8 cellular contexts compared by ENCODE assay signal in genomic region chr3:52055537-52056351, GRCh38. TPM values are rescaled to one million over a fixed set of nuclear protein-coding genes. Genes with fewer than 3 reads are reported as not detected.
DNase-seq lines count a peak whose midpoint lies in the region; ATAC-seq, FAIRE-seq and TF ChIP-seq lines count a peak whose summit lies in the region.

No MANE protein-coding gene starts in this region.

- H3K4me1 Mint-ChIP-seq in stimulated activated memory B cell treated with anti-CD40 and anti-IgM and Interleukin-4, amounts not matched to agents 10 μg/mL and 1 μg/mL and 100 μg/mL, for 72 hours = peaks cover 62% of the 10 kb centered on the region

- H4K20me1 ChIP-seq in BLaER1 treated with 17β-estradiol and CSF1 and Interleukin-3, amounts not matched to agents 10 nM and 100 nM = peaks cover 0 to 50% (median 19%) of the 10 kb centered on the region in 11 experiments; a peak in 15 of 22 replicates

- no peaks in the 10 kb centered on the region for H3K27me3 Mint-ChIP-seq in stimulated activated memory B cell treated with anti-CD40 and anti-IgM and Interleukin-4, amounts not matched to agents 10 μg/mL and 1 μg/mL and 100 μg/mL, for 72 hours

- H3K4me3 ChIP-seq in BLaER1 treated with 17β-estradiol and CSF1 and Interleukin-3, amounts not matched to agents 10 nM and 100 nM = peak overlapping the region; percentile 77 to 94 (median 89)
- H3K4me3 ChIP-seq in HUES6 (ENCODE audit: low read depth, low read length) (peak overlapping the region; percentile 77), coronary artery (peak overlapping the region; percentile 84), lower lobe of right lung (peak overlapping the region; percentile 78)

- peaks cover 66 to 78% (median 76%) of the 10 kb centered on the region in 10 experiments for H3K4me1 ChIP-seq in BLaER1 treated with 17β-estradiol and CSF1 and Interleukin-3, amounts not matched to agents 10 nM and 100 nM
- H3K4me1 ChIP-seq in HUES6 (ENCODE audit: control insufficient read depth, insufficient read depth, low read length) (peaks cover 22% of the 10 kb centered on the region), lower lobe of right lung (peaks cover 49% of the 10 kb centered on the region)

- H3K9me3 ChIP-seq in BLaER1 treated with 17β-estradiol and CSF1 and Interleukin-3, amounts not matched to agents 10 nM and 100 nM (replicated peaks in 1 of 11) = no peaks in the 10 kb centered on the region
- H3K9me3 ChIP-seq in HUES6 (ENCODE audit: control insufficient read depth, insufficient read depth, low read depth, low read length) (no peaks in the 10 kb centered on the region), lower lobe of right lung (no peaks in the 10 kb centered on the region)

- intact Hi-C loops in lower lobe of right lung (cut with DNase I) = no loop called here

- peak overlapping the region; percentile 59 to 89 (median 85) for H3K27ac ChIP-seq in BLaER1 treated with 17β-estradiol and CSF1 and Interleukin-3, amounts not matched to agents 10 nM and 100 nM
- H3K27ac ChIP-seq in HUES6 (ENCODE audit: low read depth, low read length) (no peak overlapping the region), coronary artery (peak overlapping the region; percentile 88 to 98), lower lobe of right lung (peak overlapping the region; percentile 83)

- peaks cover 17 to 34% (median 25%) of the 10 kb centered on the region in 11 experiments for H3K36me3 ChIP-seq in BLaER1 treated with 17β-estradiol and CSF1 and Interleukin-3, amounts not matched to agents 10 nM and 100 nM
- peaks cover 22% of the 10 kb centered on the region for H3K36me3 ChIP-seq in HUES6 (ENCODE audit: control insufficient read depth, insufficient read depth, low read length)
- H3K36me3 ChIP-seq in lower lobe of right lung = peaks cover 30% of the 10 kb centered on the region

- no peaks in the 10 kb centered on the region for H3K27me3 ChIP-seq in BLaER1 treated with 17β-estradiol and CSF1 and Interleukin-3, amounts not matched to agents 10 nM and 100 nM
- peaks cover 15% of the 10 kb centered on the region for H3K27me3 ChIP-seq in HUES6 (ENCODE audit: control insufficient read depth, insufficient read depth, low read length)
- no peaks in the 10 kb centered on the region for H3K27me3 ChIP-seq in lower lobe of right lung (ENCODE audit: low read depth)

- no peak for FAIRE-seq in GM19239 (lab: Jason Lieb, UNC)

- peak overlapping the region; percentile 80 for H3K4me3 Mint-ChIP-seq in stimulated activated memory B cell treated with anti-CD40 and anti-IgM and Interleukin-4, amounts not matched to agents 10 μg/mL and 1 μg/mL and 100 μg/mL, for 72 hours

- H3K9ac ChIP-seq in BLaER1 treated with 17β-estradiol and CSF1 and Interleukin-3, amounts not matched to agents 10 nM and 100 nM = peak overlapping the region; percentile 81 to 93 (median 89)
- peak overlapping the region; percentile 66 for H3K9ac ChIP-seq in HUES6 (ENCODE audit: low read length)

- H3K27ac Mint-ChIP-seq in stimulated activated memory B cell treated with anti-CD40 and anti-IgM and Interleukin-4, amounts not matched to agents 10 μg/mL and 1 μg/mL and 100 μg/mL, for 72 hours = peak overlapping the region; percentile 78

- DNase-seq in GM19239 (ENCODE audit: insufficient read length, low spot score) (peak; percentile 58), coronary artery (ENCODE audit: low spot score) (no peak), lower lobe of right lung (peak; percentile 74), OCI-M2 (lab: John Stamatoyannopoulos, UW; ENCODE audit: unreplicated experiment) (no peak)
- peak; percentile 16 for DNase-seq in activated CD4-positive, CD25-positive, alpha-beta regulatory T cell treated with anti-CD3 and anti-CD28 coated beads, Interleukin-2, amount 50 U/mL, for 16 hours (ENCODE audit: low read depth, low spot score)

- H3K4me2 ChIP-seq in BLaER1 treated with 17β-estradiol and CSF1 and Interleukin-3, amounts not matched to agents 10 nM and 100 nM = peak overlapping the region; percentile 86 to 99 (median 95)

- H3K36me3 Mint-ChIP-seq in stimulated activated memory B cell treated with anti-CD40 and anti-IgM and Interleukin-4, amounts not matched to agents 10 μg/mL and 1 μg/mL and 100 μg/mL, for 72 hours = peaks cover 8% of the 10 kb centered on the region

- H3K9me3 Mint-ChIP-seq in stimulated activated memory B cell treated with anti-CD40 and anti-IgM and Interleukin-4, amounts not matched to agents 10 μg/mL and 1 μg/mL and 100 μg/mL, for 72 hours = no peaks in the 10 kb centered on the region

- TF ChIP-seq CTCF in coronary artery (IDR thresholded peaks at IDR 0.05) (no peak), lower lobe of right lung (IDR thresholded peaks at IDR 0.05) (no peak)

- ATAC-seq in lower lobe of right lung = no peak
- ATAC-seq in stimulated activated memory B cell treated with anti-CD40 and anti-IgM and Interleukin-4, amounts not matched to agents 10 μg/mL and 1 μg/mL and 100 μg/mL, for 72 hours = peak; percentile 32

RNA-seq across cellular contexts. Expression of gene DUSP7, which starts 0.6 kb away (rescaled TPM):
- total RNA-seq in lower lobe of right lung = 28.8 TPM

Comparison
In these comparisons a context has a peak if more than half of its experiments do, and no peak if none do; other contexts are left out.
1. DNase-seq: peak in GM19239 (single experiment), activated CD4-positive, CD25-positive, alpha-beta regulatory T cell treated with anti-CD3 and anti-CD28 coated beads, Interleukin-2, amount 50 U/mL, for 16 hours (single experiment) and lower lobe of right lung (single experiment); none in coronary artery (single experiment) and OCI-M2 (single experiment).
2. Peak in every context shown above with its lines, with median percentiles within 50 percentile points of each other: H3K4me3 ChIP-seq.